ENCODE assay signal across 8 cellular contexts in genomic region chr6:28658475-28659249, GRCh38.
A peak's percentile ranks its signal among the peaks of the same experiment; 100 is the strongest.
DNase-seq lines count a peak whose midpoint lies in the region; ATAC-seq lines count a peak whose summit lies in the region.

No MANE protein-coding gene starts in this region.

- no peaks in the 10 kb centered on the region for H3K36me3 Mint-ChIP-seq in memory B cell

- H3K4me3 Mint-ChIP-seq in memory B cell: no peak overlapping the region

- ATAC-seq in memory B cell (ENCODE audit: low read depth) (no peak), HG02870 (IDR thresholded peaks at IDR 0.05; ENCODE audit: unreplicated experiment) (no peak), GM21576 (IDR thresholded peaks at IDR 0.05; ENCODE audit: unreplicated experiment) (no peak), GM19351 (IDR thresholded peaks at IDR 0.05; ENCODE audit: unreplicated experiment) (no peak)

- H3K27ac Mint-ChIP-seq in memory B cell: peak overlapping the region; percentile 81

- H3K4me3 ChIP-seq in Jurkat, Clone E6-1 (ENCODE audit: low read length): peak overlapping the region; percentile 47

- peaks cover 19% of the 10 kb centered on the region for H3K27me3 Mint-ChIP-seq in memory B cell

- no peaks in the 10 kb centered on the region for H3K9me3 Mint-ChIP-seq in memory B cell

- DNase-seq in COLO829 (ENCODE audit: low spot score) (peak; percentile 41), astrocyte of the hippocampus (ENCODE audit: low read depth, low spot score) (peak; percentile 25), memory B cell (ENCODE audit: low spot score in 2 of 2) (no peak), NCI-H1105 (lab: John Stamatoyannopoulos, UW) (no peak)
- DNase-seq in Jurkat, Clone E6-1 (ENCODE audit: low read depth, low spot score): no peak

- H3K4me1 Mint-ChIP-seq in memory B cell: peaks cover 11% of the 10 kb centered on the region

Comparison
In these comparisons a context has a peak if more than half of its experiments do, and no peak if none do; other contexts are left out.
1. DNase-seq: peak in COLO829 (single experiment) and astrocyte of the hippocampus (single experiment); none in Jurkat, Clone E6-1 (single experiment), memory B cell (0 of 2) and NCI-H1105 (single experiment).